25 cellular contexts compared by ENCODE assay signal in the genomic region with DNA sequence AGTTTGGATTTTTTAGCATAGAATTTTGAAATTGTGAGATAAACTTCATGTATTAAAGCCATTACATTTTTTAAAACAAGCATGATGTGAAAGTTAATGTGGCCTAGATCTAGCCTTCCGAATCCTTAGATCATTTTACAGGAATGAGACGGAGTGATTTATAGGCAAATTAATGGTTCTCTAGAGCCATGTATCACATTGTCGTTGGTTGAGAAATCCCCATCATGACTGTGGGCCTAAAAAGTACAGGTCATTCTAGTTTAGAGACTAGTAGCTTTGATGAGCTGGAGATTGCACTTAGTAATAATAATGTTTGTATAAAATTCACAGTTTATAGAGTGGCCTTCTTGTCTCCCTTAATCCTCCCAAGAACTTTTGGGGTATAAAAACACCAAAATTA. TPM values are rescaled to one million over a fixed set of nuclear protein-coding genes. Genes with fewer than 3 reads are reported as not detected.
DNase-seq lines count a peak whose midpoint lies in the region; ATAC-seq, FAIRE-seq and TF ChIP-seq lines count a peak whose summit lies in the region.
"Had no signal": no experiment of that assay in that cellular context is flagged by ENCODE, and none has a peak within 500 bp of the region (broad histone marks: within the 10 kb centered on the region; RNA-seq: fewer than 3 reads in every experiment).

No MANE protein-coding gene starts in this region.

- no peaks in the 10 kb centered on the region for H3K27me3 ChIP-seq in HepG2 (ENCODE audit: control insufficient read depth in 1 of 2, insufficient read depth in 2 of 2, low read length in 2 of 2)
- H3K27me3 ChIP-seq: MG63, right lobe of liver had no signal

- no peak overlapping the region for H3K4me3 ChIP-seq in HepG2 (replicated peaks in 1 of 3; ENCODE audit: insufficient read depth in 1 of 3, low read depth in 2 of 3, low read length in 3 of 3)
- H3K4me3 ChIP-seq: MG63, right lobe of liver had no signal

- peaks cover 94% of the 10 kb centered on the region for H3K79me2 ChIP-seq in HepG2 (ENCODE audit: insufficient read depth, low read length)

- peaks cover 11% of the 10 kb centered on the region for H3K36me3 Mint-ChIP-seq in natural killer cell
- peaks cover 72% of the 10 kb centered on the region for H3K36me3 Mint-ChIP-seq in natural killer cell treated with Interleukin-12 subunit alpha and Interleukin-12 subunit beta and Interleukin-15 and Interleukin-18, amount 100 ng/mL, for 72 hours
- peaks cover 100% of the 10 kb centered on the region for H3K36me3 Mint-ChIP-seq in activated T-helper 17 cell treated with anti-CD3 and anti-CD28 coated beads, Interleukin-2, amount 50 U/mL, for 72 hours (ENCODE audit: low read depth)

- ATAC-seq in natural killer cell (no peak), HepG2 (no peak)
- no peak for ATAC-seq in natural killer cell treated with Interleukin-12 subunit alpha and Interleukin-12 subunit beta and Interleukin-15 and Interleukin-18, amount 100 ng/mL, for 72 hours
- no peak for ATAC-seq in activated T-helper 17 cell treated with anti-CD3 and anti-CD28 coated beads, Interleukin-2, amount 50 U/mL, for 72 hours (replicated peaks)
- ATAC-seq: Right ventricle myocardium inferior; stimulated activated naive CD8-positive, alpha-beta T cell treated with anti-CD3 and anti-CD28 coated beads, Interleukin-15, Interleukin-2, amounts not matched to agents 100 U/mL and 50 U/mL, for 24 hours had no signal

- peaks cover 68% of the 10 kb centered on the region for H3K4me1 ChIP-seq in HepG2 (ENCODE audit: insufficient read depth, low read length)

- H3K9me3 Mint-ChIP-seq in natural killer cell: no peaks in the 10 kb centered on the region
- H3K9me3 Mint-ChIP-seq in natural killer cell treated with Interleukin-12 subunit alpha and Interleukin-12 subunit beta and Interleukin-15 and Interleukin-18, amount 100 ng/mL, for 72 hours: no peaks in the 10 kb centered on the region
- H3K9me3 Mint-ChIP-seq in activated T-helper 17 cell treated with anti-CD3 and anti-CD28 coated beads, Interleukin-2, amount 50 U/mL, for 72 hours: no peaks in the 10 kb centered on the region
- H3K9me3 Mint-ChIP-seq: activated naive CD4-positive, alpha-beta T cell treated with anti-CD3 and anti-CD28 coated beads, Interleukin-2, amount 10 ng/mL, durations not matched to agents 7 days and 5 days; central memory CD8-positive, alpha-beta T cell; HFFc6 had no signal

- DNase-seq in natural killer cell: no peak
- DNase-seq in natural killer cell treated with Interleukin-12 subunit alpha and Interleukin-12 subunit beta and Interleukin-15 and Interleukin-18, amount 100 ng/mL, for 72 hours (ENCODE audit: low spot score): no peak
- no peak for DNase-seq in HepG2 (ENCODE audit: low spot score)
- DNase-seq in cardiac septum (ENCODE audit: low spot score): no peak
- DNase-seq in SHP77 treated with DMSO at 0.1 percent for 48 hours (lab: John Stamatoyannopoulos, UW): no peak
- no peak for DNase-seq in COLO829 (ENCODE audit: low spot score)
- DNase-seq in HTR-8/SVneo (ENCODE audit: insufficient read length, low spot score): no peak
- DNase-seq: activated CD4-positive, CD25-positive, alpha-beta regulatory T cell treated with anti-CD3 and anti-CD28 coated beads, Interleukin-2, amount 50 U/mL, for 72 hours; activated CD8-positive, alpha-beta memory T cell treated with anti-CD3 and anti-CD28 coated beads for 24 hours; activated naive CD4-positive, alpha-beta T cell treated with anti-CD3 and anti-CD28 coated beads, Interleukin-2, amount 10 ng/mL, durations not matched to agents 7 days and 5 days; activated T-cell treated with anti-CD3 and anti-CD28 coated beads, Interleukin-2, amount 50 U/mL, for 48 hours; HFFc6; MG63; NCI-H1417 treated with DMSO at 0.1 percent for 48 hours; NCI-H2081 treated with DMSO at 0.1 percent for 48 hours; NCI-H345; right lobe of liver; stimulated activated CD4-positive, alpha-beta T cell treated with anti-CD3 and anti-CD28 coated beads, Interleukin-4, amount 100 ng/mL, for 4 hours; stimulated activated naive CD8-positive, alpha-beta T cell treated with anti-CD3 and anti-CD28 coated beads, Interleukin-15, Interleukin-2, amounts not matched to agents 100 U/mL and 50 U/mL, for 24 hours had no signal

- CTCF ChIA-PET in HepG2 (lab: Yijun Ruan, JAX; ENCODE audit: low intra/inter-chr PET ratio, low total read pairs): no interaction called here

- no peak overlapping the region for H3K9ac ChIP-seq in HepG2 (ENCODE audit: insufficient read depth, low read depth, low read length)

- TF ChIP-seq POLR2A in HepG2 (IDR thresholded peaks at IDR 0.05; ENCODE audit: insufficient read depth in 1 of 2, low read depth in 2 of 2, low read length in 2 of 2): no peak

- no peak for TF ChIP-seq CTCF in natural killer cell (IDR thresholded peaks at IDR 0.05)
- TF ChIP-seq CTCF in HepG2 (CRISPR knock-in tag; IDR thresholded peaks at IDR 0.05): no peak

- peak overlapping the region; percentile 53 for H3K27ac ChIP-seq in HepG2 (ENCODE audit: extremely low read length, insufficient read depth, low read length)
- H3K27ac ChIP-seq: C4-2B had no signal

- H4K20me1 ChIP-seq in HepG2 (ENCODE audit: insufficient read depth, low read length): peaks cover 79% of the 10 kb centered on the region

- FAIRE-seq in HepG2 (lab: Jason Lieb, UNC) (no peak), HTR-8/SVneo (lab: Jason Lieb, UNC) (no peak)
- FAIRE-seq: TTC549 had no signal

- no peaks in the 10 kb centered on the region for H3K9me3 ChIP-seq in HepG2 (ENCODE audit: low read length)
- H3K9me3 ChIP-seq: MG63, right lobe of liver had no signal

- WGBS in HepG2 (ENCODE audit: low lambda C conversion rate): 87% methylated on average over 3 of the region's 3 CpGs

- peaks cover 26 to 76% of the 10 kb centered on the region in 2 experiments for H3K36me3 ChIP-seq in HepG2 (replicated peaks in 1 of 2; ENCODE audit: control insufficient read depth in 1 of 2, insufficient read depth in 2 of 2, low read length in 2 of 2)

- in situ Hi-C loops in HepG2 (cut with HindIII; ENCODE audit: extremely low pct_ligation_motif_present, low pct_unique_long_range_greater_than_20kb): no loop called here

- H2AFZ ChIP-seq in HepG2 (ENCODE audit: low read length): no peak overlapping the region

- peak overlapping the region; percentile 37 for H3K4me2 ChIP-seq in HepG2 (ENCODE audit: low read depth, low read length)

- H3K27ac Mint-ChIP-seq in natural killer cell: peak overlapping the region; percentile 46 to 53
- H3K27ac Mint-ChIP-seq in natural killer cell treated with Interleukin-12 subunit alpha and Interleukin-12 subunit beta and Interleukin-15 and Interleukin-18, amount 100 ng/mL, for 72 hours: no peak overlapping the region
- H3K27ac Mint-ChIP-seq in activated T-helper 17 cell treated with anti-CD3 and anti-CD28 coated beads, Interleukin-2, amount 50 U/mL, for 72 hours: peak overlapping the region; percentile 55
- H3K27ac Mint-ChIP-seq: activated naive CD4-positive, alpha-beta T cell treated with anti-CD3 and anti-CD28 coated beads, Interleukin-2, amount 10 ng/mL, durations not matched to agents 7 days and 5 days had no signal

- BruUV-seq in HepG2 (replicated peaks; lab: Mats Ljungman, UMichigan): no TSS peak

- POLR2A ChIA-PET in HepG2 (lab: Yijun Ruan, JAX): no interaction called here

- no peaks in the 10 kb centered on the region for H3K27me3 Mint-ChIP-seq in natural killer cell (ENCODE audit: low read depth in 2 of 2)
- H3K27me3 Mint-ChIP-seq in natural killer cell treated with Interleukin-12 subunit alpha and Interleukin-12 subunit beta and Interleukin-15 and Interleukin-18, amount 100 ng/mL, for 72 hours: no peaks in the 10 kb centered on the region
- H3K27me3 Mint-ChIP-seq in activated T-helper 17 cell treated with anti-CD3 and anti-CD28 coated beads, Interleukin-2, amount 50 U/mL, for 72 hours: no peaks in the 10 kb centered on the region
- H3K27me3 Mint-ChIP-seq: activated naive CD4-positive, alpha-beta T cell treated with anti-CD3 and anti-CD28 coated beads, Interleukin-2, amount 10 ng/mL, durations not matched to agents 7 days and 5 days; central memory CD8-positive, alpha-beta T cell had no signal

- peaks cover 85 to 87% of the 10 kb centered on the region in 2 donors for H3K4me1 Mint-ChIP-seq in natural killer cell
- peaks cover 63 to 77% of the 10 kb centered on the region in 2 donors for H3K4me1 Mint-ChIP-seq in natural killer cell treated with Interleukin-12 subunit alpha and Interleukin-12 subunit beta and Interleukin-15 and Interleukin-18, amount 100 ng/mL, for 72 hours (ENCODE audit: low read depth in 2 of 2)
- peaks cover 64% of the 10 kb centered on the region for H3K4me1 Mint-ChIP-seq in activated T-helper 17 cell treated with anti-CD3 and anti-CD28 coated beads, Interleukin-2, amount 50 U/mL, for 72 hours

- TF ChIP-seq RAD21 in HepG2 (CRISPR knock-in tag; IDR thresholded peaks at IDR 0.05): no peak

- no peak overlapping the region for H3K4me3 Mint-ChIP-seq in natural killer cell
- H3K4me3 Mint-ChIP-seq in natural killer cell treated with Interleukin-12 subunit alpha and Interleukin-12 subunit beta and Interleukin-15 and Interleukin-18, amount 100 ng/mL, for 72 hours: no peak overlapping the region
- H3K4me3 Mint-ChIP-seq in activated T-helper 17 cell treated with anti-CD3 and anti-CD28 coated beads, Interleukin-2, amount 50 U/mL, for 72 hours: peak overlapping the region; percentile 10
- H3K4me3 Mint-ChIP-seq: activated naive CD4-positive, alpha-beta T cell treated with anti-CD3 and anti-CD28 coated beads, Interleukin-2, amount 10 ng/mL, durations not matched to agents 7 days and 5 days had no signal

- intact Hi-C loops in natural killer cell (cut with micrococcal nuclease) (no loop called here), HepG2 (cut with micrococcal nuclease; ENCODE audit: unreplicated experiment) (no loop called here), cardiac septum (cut with DNase I) (no loop called here)

- TF ChIP-seq EP300 in HepG2 (IDR thresholded peaks at IDR 0.05; ENCODE audit: low read depth in 2 of 2, low read length in 2 of 2) (no peak), HepG2 (CRISPR knock-in tag; IDR thresholded peaks at IDR 0.05; ENCODE audit: borderline replicate concordance) (no peak)

RNA-seq across cellular contexts. Expression of gene EWSR1, which starts 7.1 kb away (rescaled TPM):
- total RNA-seq in natural killer cell: 100 to 1,000 TPM; 366 to 387 (median 382) TPM
- 100 to 1,000 TPM; 344 to 348 TPM for total RNA-seq in natural killer cell treated with Interleukin-12 subunit alpha and Interleukin-12 subunit beta and Interleukin-15 and Interleukin-18, amount 100 ng/mL, for 72 hours
- 100 to 1,000 TPM; 231 to 319 TPM for total RNA-seq in activated T-helper 17 cell treated with anti-CD3 and anti-CD28 coated beads, Interleukin-2, amount 50 U/mL, for 72 hours
- 167 and 211 TPM in 2 replicates for total RNA-seq in HepG2 (2016; rRNA removed; fragmentation: Illumina TruSeq; extraction: Trizol)
- 28.9 and 32.2 TPM in 2 replicates for total RNA-seq in HepG2 (2016; cell fraction: cytosol; rRNA removed; fragmentation: Illumina TruSeq; extraction: Trizol; ENCODE audit: low read depth)
- total RNA-seq in HepG2 (2016; cell fraction: insoluble cytoplasmic fraction; rRNA removed; fragmentation: Illumina TruSeq; extraction: Trizol): 146 and 211 TPM in 2 replicates
- 47.2 and 49.1 TPM in 2 replicates for total RNA-seq in HepG2 (2016; cell fraction: membrane; rRNA removed; fragmentation: Illumina TruSeq; extraction: Trizol)
- total RNA-seq in HepG2 (2016; cell fraction: nucleus; rRNA removed; fragmentation: Illumina TruSeq; extraction: Trizol): 216 and 251 TPM in 2 replicates
- 326 and 401 TPM in 2 replicates for polyA plus RNA-seq in HepG2 (2011; rRNA removed)
- polyA plus RNA-seq in HepG2 (2011; cell fraction: cytosol; rRNA removed): 202 and 208 TPM in 2 replicates
- polyA plus RNA-seq in HepG2 (2011; cell fraction: nucleus; rRNA removed): 687 and 755 TPM in 2 replicates
- 138 and 189 TPM in 2 replicates for polyA plus RNA-seq in HepG2 (2012)
- polyA plus RNA-seq in HepG2 (2016; cell fraction: cytosol; fragmentation: Illumina TruSeq; extraction: Trizol; ENCODE audit: low read depth): 22.8 and 25.5 TPM in 2 replicates
- polyA plus RNA-seq in HepG2 (2016; cell fraction: insoluble cytoplasmic fraction; fragmentation: Illumina TruSeq; extraction: Trizol; ENCODE audit: low read depth): 183 and 203 TPM in 2 replicates
- polyA plus RNA-seq in HepG2 (2016; cell fraction: membrane; fragmentation: Illumina TruSeq; extraction: Trizol; ENCODE audit: low read depth): 29.2 and 38.3 TPM in 2 replicates
- 477 and 502 TPM in 2 replicates for polyA plus RNA-seq in HepG2 (2016; cell fraction: nucleus; fragmentation: Illumina TruSeq; extraction: Trizol; ENCODE audit: insufficient read depth, low read depth)
- 381 and 574 TPM in 2 replicates for polyA minus RNA-seq in HepG2 (2011; rRNA and poly(A)+ RNA removed; ENCODE audit: low replicate concordance)
- polyA minus RNA-seq in HepG2 (2011; cell fraction: cytosol; rRNA and poly(A)+ RNA removed): 103 and 111 TPM in 2 replicates
- 302 and 303 TPM in 2 replicates for polyA minus RNA-seq in HepG2 (2011; cell fraction: nucleus; rRNA and poly(A)+ RNA removed)
- 138 TPM for total RNA-seq in cardiac septum

RNA-seq across cellular contexts. Expression of gene RHBDD3, which starts 7.4 kb away (rescaled TPM):
- total RNA-seq in natural killer cell (10 to 100 TPM; 16.6 to 20.9 (median 17.9) TPM), HepG2 (2016; rRNA removed; fragmentation: Illumina TruSeq; extraction: Trizol) (12.6 and 26.7 TPM in 2 replicates), cardiac septum (16.7 TPM)
- total RNA-seq in natural killer cell treated with Interleukin-12 subunit alpha and Interleukin-12 subunit beta and Interleukin-15 and Interleukin-18, amount 100 ng/mL, for 72 hours: 10 to 100 TPM; 33.6 to 69.0 TPM
- 10 to 100 TPM; 19.2 to 36.8 TPM for total RNA-seq in activated T-helper 17 cell treated with anti-CD3 and anti-CD28 coated beads, Interleukin-2, amount 50 U/mL, for 72 hours
- 8.3 and 9.2 TPM in 2 replicates for total RNA-seq in HepG2 (2016; cell fraction: cytosol; rRNA removed; fragmentation: Illumina TruSeq; extraction: Trizol; ENCODE audit: low read depth)
- total RNA-seq in HepG2 (2016; cell fraction: insoluble cytoplasmic fraction; rRNA removed; fragmentation: Illumina TruSeq; extraction: Trizol): 12.3 and 26.7 TPM in 2 replicates
- total RNA-seq in HepG2 (2016; cell fraction: membrane; rRNA removed; fragmentation: Illumina TruSeq; extraction: Trizol): 16.9 and 21.6 TPM in 2 replicates
- 24.7 and 26.9 TPM in 2 replicates for total RNA-seq in HepG2 (2016; cell fraction: nucleus; rRNA removed; fragmentation: Illumina TruSeq; extraction: Trizol)
- polyA plus RNA-seq in HepG2 (2011; rRNA removed): 12.1 and 21.0 TPM in 2 replicates
- polyA plus RNA-seq in HepG2 (2011; cell fraction: cytosol; rRNA removed): 10.6 and 17.9 TPM in 2 replicates
- polyA plus RNA-seq in HepG2 (2011; cell fraction: nucleus; rRNA removed): 38.6 and 38.8 TPM in 2 replicates
- 8.5 and 12.8 TPM in 2 replicates for polyA plus RNA-seq in HepG2 (2012)
- 6.5 and 10.4 TPM in 2 replicates for polyA plus RNA-seq in HepG2 (2016; cell fraction: cytosol; fragmentation: Illumina TruSeq; extraction: Trizol; ENCODE audit: low read depth)
- 10.8 and 11.3 TPM in 2 replicates for polyA plus RNA-seq in HepG2 (2016; cell fraction: insoluble cytoplasmic fraction; fragmentation: Illumina TruSeq; extraction: Trizol; ENCODE audit: low read depth)
- polyA plus RNA-seq in HepG2 (2016; cell fraction: membrane; fragmentation: Illumina TruSeq; extraction: Trizol; ENCODE audit: low read depth): 11.9 and 12.6 TPM in 2 replicates
- polyA plus RNA-seq in HepG2 (2016; cell fraction: nucleus; fragmentation: Illumina TruSeq; extraction: Trizol; ENCODE audit: insufficient read depth, low read depth): 59.8 and 60.3 TPM in 2 replicates
- polyA minus RNA-seq in HepG2 (2011; rRNA and poly(A)+ RNA removed; ENCODE audit: low replicate concordance): 9.9 and 18.2 TPM in 2 replicates
- 5.7 and 7.1 TPM in 2 replicates for polyA minus RNA-seq in HepG2 (2011; cell fraction: cytosol; rRNA and poly(A)+ RNA removed)
- polyA minus RNA-seq in HepG2 (2011; cell fraction: nucleus; rRNA and poly(A)+ RNA removed): 7.7 and 9.3 TPM in 2 replicates

RNA-seq across cellular contexts. Expression of gene GAS2L1, which starts 31.3 kb away (rescaled TPM):
- 1 to 10 TPM in 2 of 3 donors, under 1 TPM in 1; 0.57 to 4.1 (median 2.8) TPM for total RNA-seq in natural killer cell
- total RNA-seq in natural killer cell treated with Interleukin-12 subunit alpha and Interleukin-12 subunit beta and Interleukin-15 and Interleukin-18, amount 100 ng/mL, for 72 hours: under 1 TPM in 1 of 2 donors, not detected in 1; 0.43 TPM
- 1 to 10 TPM; 1.9 to 2.9 TPM for total RNA-seq in activated T-helper 17 cell treated with anti-CD3 and anti-CD28 coated beads, Interleukin-2, amount 50 U/mL, for 72 hours
- total RNA-seq in HepG2 (2016; rRNA removed; fragmentation: Illumina TruSeq; extraction: Trizol): 2.6 and 3.3 TPM in 2 replicates
- 3.1 TPM in 2 replicates for total RNA-seq in HepG2 (2016; cell fraction: cytosol; rRNA removed; fragmentation: Illumina TruSeq; extraction: Trizol; ENCODE audit: low read depth)
- 1.9 and 3.4 TPM in 2 replicates for total RNA-seq in HepG2 (2016; cell fraction: insoluble cytoplasmic fraction; rRNA removed; fragmentation: Illumina TruSeq; extraction: Trizol)
- 6.6 and 6.7 TPM in 2 replicates for total RNA-seq in HepG2 (2016; cell fraction: membrane; rRNA removed; fragmentation: Illumina TruSeq; extraction: Trizol)
- total RNA-seq in HepG2 (2016; cell fraction: nucleus; rRNA removed; fragmentation: Illumina TruSeq; extraction: Trizol): 2.1 and 2.7 TPM in 2 replicates
- 1.8 and 2.2 TPM in 2 replicates for polyA plus RNA-seq in HepG2 (2011; rRNA removed)
- polyA plus RNA-seq in HepG2 (2011; cell fraction: cytosol; rRNA removed): 1.8 and 3.2 TPM in 2 replicates
- polyA plus RNA-seq in HepG2 (2011; cell fraction: nucleus; rRNA removed): 6.0 and 8.0 TPM in 2 replicates
- 0.98 and 1.3 TPM in 2 replicates for polyA plus RNA-seq in HepG2 (2012)
- polyA plus RNA-seq in HepG2 (2016; cell fraction: cytosol; fragmentation: Illumina TruSeq; extraction: Trizol; ENCODE audit: low read depth): 4.1 and 4.7 TPM in 2 replicates
- 3.4 and 4.4 TPM in 2 replicates for polyA plus RNA-seq in HepG2 (2016; cell fraction: insoluble cytoplasmic fraction; fragmentation: Illumina TruSeq; extraction: Trizol; ENCODE audit: low read depth)
- polyA plus RNA-seq in HepG2 (2016; cell fraction: membrane; fragmentation: Illumina TruSeq; extraction: Trizol; ENCODE audit: low read depth): 7.9 and 8.8 TPM in 2 replicates
- polyA plus RNA-seq in HepG2 (2016; cell fraction: nucleus; fragmentation: Illumina TruSeq; extraction: Trizol; ENCODE audit: insufficient read depth, low read depth): 5.9 and 7.0 TPM in 2 replicates
- 2.7 and 10.4 TPM in 2 replicates for polyA minus RNA-seq in HepG2 (2011; rRNA and poly(A)+ RNA removed; ENCODE audit: low replicate concordance)
- 1.5 and 1.6 TPM in 2 replicates for polyA minus RNA-seq in HepG2 (2011; cell fraction: cytosol; rRNA and poly(A)+ RNA removed)
- polyA minus RNA-seq in HepG2 (2011; cell fraction: nucleus; rRNA and poly(A)+ RNA removed): 1.9 and 3.5 TPM in 2 replicates
- total RNA-seq in cardiac septum: 13.0 TPM

RNA-seq across cellular contexts. Expression of gene RASL10A, which starts 40.3 kb away (rescaled TPM):
- total RNA-seq in natural killer cell (under 1 TPM in 2 of 3 donors, not detected in 1; 0.20 to 0.28 TPM), HepG2 (2016; rRNA removed; fragmentation: Illumina TruSeq; extraction: Trizol) (0.22 TPM in 1 of 2 replicates, not detected in the other), cardiac septum (1.3 TPM)
- total RNA-seq in natural killer cell treated with Interleukin-12 subunit alpha and Interleukin-12 subunit beta and Interleukin-15 and Interleukin-18, amount 100 ng/mL, for 72 hours: 1 to 10 TPM; 2.0 TPM
- total RNA-seq in activated T-helper 17 cell treated with anti-CD3 and anti-CD28 coated beads, Interleukin-2, amount 50 U/mL, for 72 hours: under 1 TPM; 0.58 to 0.61 TPM
- total RNA-seq in HepG2 (2016; cell fraction: cytosol; rRNA removed; fragmentation: Illumina TruSeq; extraction: Trizol; ENCODE audit: low read depth): not detected in 2 replicates
- not detected in 2 replicates for total RNA-seq in HepG2 (2016; cell fraction: insoluble cytoplasmic fraction; rRNA removed; fragmentation: Illumina TruSeq; extraction: Trizol)
- not detected in 2 replicates for total RNA-seq in HepG2 (2016; cell fraction: membrane; rRNA removed; fragmentation: Illumina TruSeq; extraction: Trizol)
- not detected in 2 replicates for total RNA-seq in HepG2 (2016; cell fraction: nucleus; rRNA removed; fragmentation: Illumina TruSeq; extraction: Trizol)
- polyA plus RNA-seq in HepG2 (2011; rRNA removed): 0.05 and 0.08 TPM in 2 replicates
- 0.08 and 0.17 TPM in 2 replicates for polyA plus RNA-seq in HepG2 (2011; cell fraction: cytosol; rRNA removed)
- 0.40 and 1.6 TPM in 2 replicates for polyA plus RNA-seq in HepG2 (2011; cell fraction: nucleus; rRNA removed)
- not detected in 2 replicates for polyA plus RNA-seq in HepG2 (2012)
- polyA plus RNA-seq in HepG2 (2016; cell fraction: cytosol; fragmentation: Illumina TruSeq; extraction: Trizol; ENCODE audit: low read depth): not detected in 2 replicates
- polyA plus RNA-seq in HepG2 (2016; cell fraction: insoluble cytoplasmic fraction; fragmentation: Illumina TruSeq; extraction: Trizol; ENCODE audit: low read depth): not detected in 2 replicates
- polyA plus RNA-seq in HepG2 (2016; cell fraction: membrane; fragmentation: Illumina TruSeq; extraction: Trizol; ENCODE audit: low read depth): not detected in 2 replicates
- polyA plus RNA-seq in HepG2 (2016; cell fraction: nucleus; fragmentation: Illumina TruSeq; extraction: Trizol; ENCODE audit: insufficient read depth, low read depth): 1.5 TPM in 1 of 2 replicates, not detected in the other
- 0.09 TPM in 1 of 2 replicates, not detected in the other for polyA minus RNA-seq in HepG2 (2011; rRNA and poly(A)+ RNA removed; ENCODE audit: low replicate concordance)
- polyA minus RNA-seq in HepG2 (2011; cell fraction: cytosol; rRNA and poly(A)+ RNA removed): not detected in 2 replicates
- not detected in 2 replicates for polyA minus RNA-seq in HepG2 (2011; cell fraction: nucleus; rRNA and poly(A)+ RNA removed)
- total RNA-seq: osteocyte had no signal

Comparison
In these comparisons a context has a peak if more than half of its experiments do, and no peak if none do; other contexts are left out.
1. H3K27ac Mint-ChIP-seq: peak in natural killer cell (2 of 2) and activated T-helper 17 cell treated with anti-CD3 and anti-CD28 coated beads, Interleukin-2, amount 50 U/mL, for 72 hours (single experiment); none in natural killer cell treated with Interleukin-12 subunit alpha and Interleukin-12 subunit beta and Interleukin-15 and Interleukin-18, amount 100 ng/mL, for 72 hours (0 of 2).